1 cellular context compared by ENCODE assay signal in the genomic region with DNA sequence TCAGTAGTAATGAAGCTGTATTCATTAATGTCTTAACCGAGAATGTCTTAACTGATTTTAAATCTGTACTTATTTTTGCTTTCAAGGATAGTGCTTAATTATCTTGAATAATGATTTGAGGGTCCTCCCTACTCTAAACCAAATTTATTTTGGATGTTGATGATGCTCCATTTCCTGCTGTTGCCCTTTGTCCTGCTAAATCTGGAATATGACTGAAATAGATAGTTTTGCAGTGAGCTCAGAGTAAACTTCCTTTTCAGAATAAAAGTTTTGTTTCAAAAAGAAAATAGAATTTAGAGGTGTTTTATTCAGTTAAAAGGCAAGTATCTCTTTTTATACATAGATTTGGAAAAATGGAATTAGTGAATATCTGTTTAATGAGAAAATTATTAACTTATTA.
TF ChIP-seq lines count a peak whose summit lies in the region.

No MANE protein-coding gene starts in this region.

TF ChIP-seq in endothelial cell of umbilical vein, 7 proteins besides CTCF, POLR2A, EP300 and RAD21:
- TF ChIP-seq EZH2 (IDR thresholded peaks at IDR 0.05; ENCODE audit: borderline replicate concordance, low read depth, low read length, severe bottlenecking) (no peak), JUN (IDR thresholded peaks at IDR 0.05; ENCODE audit: borderline replicate concordance, insufficient read depth, insufficient read length, low read depth) (peak; percentile 27)
